22 cellular contexts compared by ENCODE assay signal in the genomic region with DNA sequence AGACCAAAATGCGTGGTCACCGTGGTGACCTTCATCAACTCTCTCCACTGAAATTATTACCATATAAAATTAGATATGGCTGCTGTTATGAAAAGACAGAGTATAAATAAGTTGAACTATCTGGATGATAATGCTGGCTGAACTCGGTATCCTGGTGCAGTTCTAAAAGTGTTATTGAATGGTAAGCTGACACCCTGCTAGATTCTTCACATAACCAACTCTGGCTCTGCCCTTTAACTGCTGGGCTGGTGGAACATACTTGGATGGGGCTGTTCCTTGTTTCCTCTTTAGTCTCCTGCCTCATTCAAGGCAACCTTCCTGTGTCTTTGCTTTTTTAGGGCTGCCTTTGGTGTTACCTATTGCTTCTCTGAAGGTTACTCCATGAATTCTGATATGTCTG.
"Had no signal": no experiment of that assay in that cellular context is flagged by ENCODE, and none has a peak within 500 bp of the region (broad histone marks: within the 10 kb centered on the region; RNA-seq: fewer than 3 reads in every experiment).

No MANE protein-coding gene starts in this region.

- H3K4me1 ChIP-seq: esophagus muscularis mucosa, gastroesophageal sphincter, lower lobe of right lung, parathyroid adenoma, prostate gland, sigmoid colon, suprapubic skin, thyroid gland, uterus had no signal

- H3K4me3 ChIP-seq: esophagus muscularis mucosa, gastroesophageal sphincter, lower lobe of right lung, prostate gland, sigmoid colon, smooth muscle cell, suprapubic skin, thyroid gland, uterus had no signal

- H3K36me3 ChIP-seq: esophagus muscularis mucosa, gastroesophageal sphincter, lower lobe of right lung, prostate gland, sigmoid colon, suprapubic skin, thyroid gland, uterus had no signal

- H3K27me3 ChIP-seq: esophagus muscularis mucosa, gastroesophageal sphincter, sigmoid colon, suprapubic skin, thyroid gland, uterus had no signal

- H3K79me2 ChIP-seq: parathyroid adenoma had no signal

- H2AFZ ChIP-seq: parathyroid adenoma had no signal

- DNase-seq: cerebellar nuclear complex; effector memory CD8-positive, alpha-beta T cell; hippocampal formation; kidney glomerular epithelial cell; lower lobe of right lung; midbrain; naive B cell; retina; sigmoid colon; stimulated activated CD4-positive, alpha-beta T cell treated with anti-CD3 and anti-CD28 coated beads, Interleukin-2, amount 100 ng/mL, for 48 hours; stimulated activated naive CD8-positive, alpha-beta T cell treated with anti-CD3 and anti-CD28 coated beads, Interleukin-15, Interleukin-2, amounts not matched to agents 100 U/mL and 50 U/mL, for 24 hours; thyroid gland; uterus had no signal

- H3K9me3 ChIP-seq: prostate gland, suprapubic skin, thyroid gland, uterus had no signal

- H3K27ac ChIP-seq: epithelial cell of prostate, esophagus muscularis mucosa, gastroesophageal sphincter, lower lobe of right lung, parathyroid adenoma, prostate gland, sigmoid colon, suprapubic skin, thyroid gland, uterus had no signal

- H3K4me2 ChIP-seq: smooth muscle cell had no signal

- H3K9ac ChIP-seq: parathyroid adenoma had no signal

- ATAC-seq: effector memory CD8-positive, alpha-beta T cell; gastroesophageal sphincter; left lobe of liver; lower lobe of right lung; stimulated activated effector memory CD8-positive, alpha-beta T cell treated with anti-CD3 and anti-CD28 coated beads, Interleukin-12 subunit alpha, Interleukin-12 subunit beta, amount 100 ng/mL, for 72 hours; stimulated activated naive CD8-positive, alpha-beta T cell treated with anti-CD3 and anti-CD28 coated beads, Interleukin-15, Interleukin-2, amounts not matched to agents 100 U/mL and 50 U/mL, for 24 hours had no signal
